In genomic region chr15:89749059-89749458, GRCh38 we compare ENCODE assay signal across 25 cellular contexts. TPM values are rescaled to one million over a fixed set of nuclear protein-coding genes. Genes with fewer than 3 reads are reported as not detected.
DNase-seq lines count a peak whose midpoint lies in the region; ATAC-seq and TF ChIP-seq lines count a peak whose summit lies in the region.
"Had no signal": no experiment of that assay in that cellular context is flagged by ENCODE, and none has a peak within 500 bp of the region (broad histone marks: within the 10 kb centered on the region; RNA-seq: fewer than 3 reads in every experiment).

No MANE protein-coding gene starts in this region.

- POLR2A ChIA-PET in activated CD4-positive, alpha-beta T cell treated with anti-CD3 and anti-CD28 coated beads for 36 hours (lab: Charles Lee): no interaction called here

- no peak for ATAC-seq in activated CD4-positive, alpha-beta T cell treated with anti-CD3 and anti-CD28 coated beads for 36 hours
- ATAC-seq in effector memory CD8-positive, alpha-beta T cell (replicated peaks): no peak
- no peak for ATAC-seq in GM18858 (IDR thresholded peaks at IDR 0.05; ENCODE audit: unreplicated experiment)
- no peak for ATAC-seq in GM18868 (IDR thresholded peaks at IDR 0.05; ENCODE audit: unreplicated experiment)

- CTCF ChIA-PET in activated CD4-positive, alpha-beta T cell treated with anti-CD3 and anti-CD28 coated beads for 36 hours (lab: Charles Lee): interaction anchor here (0.6 to 7.2 kb wide), 2 partner anchors 8 to 313 kb away, joined by 3 to 41 read pairs; no protein-coding TSS in a partner anchor

- no peaks in the 10 kb centered on the region for H3K9me3 Mint-ChIP-seq in activated CD4-positive, alpha-beta T cell treated with anti-CD3 and anti-CD28 coated beads for 36 hours (ENCODE audit: low read depth)
- H3K9me3 Mint-ChIP-seq in effector memory CD8-positive, alpha-beta T cell: no peaks in the 10 kb centered on the region

- H3K27me3 Mint-ChIP-seq in activated CD4-positive, alpha-beta T cell treated with anti-CD3 and anti-CD28 coated beads for 36 hours: peaks cover 9% of the 10 kb centered on the region
- peaks cover 0 to 6% of the 10 kb centered on the region in 2 donors for H3K27me3 Mint-ChIP-seq in effector memory CD8-positive, alpha-beta T cell

- H3K9me3 ChIP-seq in HUES6 (ENCODE audit: control insufficient read depth, insufficient read depth, low read depth, low read length): no peaks in the 10 kb centered on the region
- no peaks in the 10 kb centered on the region for H3K9me3 ChIP-seq in prostate gland
- H3K9me3 ChIP-seq: left lung, right atrium auricular region, tibial artery had no signal

- H3K27ac ChIP-seq in HUES6 (ENCODE audit: low read depth, low read length): no peak overlapping the region
- peak overlapping the region; percentile 92 to 94 for H3K27ac ChIP-seq in prostate gland
- H3K27ac ChIP-seq: left lung, right atrium auricular region, tibial artery, WERI-Rb-1 had no signal

- peak overlapping the region; percentile 68; the same call in 1 of the 2 replicates for H3K4me3 ChIP-seq in HUES6 (ENCODE audit: low read depth, low read length)
- H3K4me3 ChIP-seq in prostate gland: peak overlapping the region in 1 of 2 donors; percentile 64

- TF ChIP-seq CTCF in prostate gland (IDR thresholded peaks at IDR 0.05) (no peak), GM20000 (IDR thresholded peaks at IDR 0.05; ENCODE audit: extremely low read depth, missing control alignments) (no peak)

- H3K27me3 ChIP-seq in HUES6 (ENCODE audit: control insufficient read depth, insufficient read depth, low read length) (peaks cover 95% of the 10 kb centered on the region), prostate gland (replicated peaks; ENCODE audit: insufficient read depth) (no peaks in the 10 kb centered on the region)
- H3K27me3 ChIP-seq: right atrium auricular region had no signal

- H3K4me1 Mint-ChIP-seq in activated CD4-positive, alpha-beta T cell treated with anti-CD3 and anti-CD28 coated beads for 36 hours: peaks cover 4% of the 10 kb centered on the region
- H3K4me1 Mint-ChIP-seq in effector memory CD8-positive, alpha-beta T cell (ENCODE audit: low read depth in 2 of 2): peaks cover 5 to 6% of the 10 kb centered on the region in 2 donors

- no peak for DNase-seq in activated CD4-positive, alpha-beta T cell treated with anti-CD3 and anti-CD28 coated beads for 36 hours
- no peak for DNase-seq in activated CD4-positive, alpha-beta T cell treated with anti-CD3 and anti-CD28 coated beads for 1 hour
- no peak for DNase-seq in effector memory CD8-positive, alpha-beta T cell
- DNase-seq in prostate gland (ENCODE audit: low spot score): no peak
- no peak for DNase-seq in GM20000 (ENCODE audit: low spot score)
- DNase-seq: activated gamma-delta T cell; aorta; effector memory CD4-positive, alpha-beta T cell; GF-D8; left lung; MM.1S; NCI-H1694; NCI-H69; SHP77; stimulated activated CD4-positive, alpha-beta T cell treated with anti-CD3 and anti-CD28 coated beads, Interleukin-15, amount 100 ng/mL, for 24 hours; tibial artery; WERI-Rb-1 had no signal

- 88% methylated on average over 7 of the region's 7 CpGs for WGBS in prostate gland

- H3K9ac ChIP-seq in HUES6 (ENCODE audit: low read length): peak overlapping the region; percentile 43

- TF ChIP-seq POLR2A in prostate gland (IDR thresholded peaks at IDR 0.05): no peak

- intact Hi-C loops in activated CD4-positive, alpha-beta T cell treated with anti-CD3 and anti-CD28 coated beads for 36 hours (cut with DNase I, micrococcal nuclease): no loop called here
- intact Hi-C loops in prostate gland (cut with DNase I): loop anchor here (10.0 kb wide), 1 partner anchor 104 kb away; no protein-coding TSS in a partner anchor

- H3K27ac Mint-ChIP-seq in activated CD4-positive, alpha-beta T cell treated with anti-CD3 and anti-CD28 coated beads for 36 hours: no peak overlapping the region
- H3K27ac Mint-ChIP-seq in effector memory CD8-positive, alpha-beta T cell: no peak overlapping the region

- no peaks in the 10 kb centered on the region for H3K36me3 Mint-ChIP-seq in activated CD4-positive, alpha-beta T cell treated with anti-CD3 and anti-CD28 coated beads for 36 hours (ENCODE audit: low read depth)
- peaks cover 10% of the 10 kb centered on the region for H3K36me3 Mint-ChIP-seq in effector memory CD8-positive, alpha-beta T cell (ENCODE audit: insufficient read depth)

- H3K4me1 ChIP-seq in HUES6 (ENCODE audit: control insufficient read depth, insufficient read depth, low read length): peaks cover 38% of the 10 kb centered on the region
- peaks cover 25% of the 10 kb centered on the region for H3K4me1 ChIP-seq in prostate gland (replicated peaks)

- no peaks in the 10 kb centered on the region for H3K36me3 ChIP-seq in HUES6 (ENCODE audit: control insufficient read depth, insufficient read depth, low read length)
- H3K36me3 ChIP-seq in prostate gland: no peaks in the 10 kb centered on the region
- H3K36me3 ChIP-seq: left lung, right atrium auricular region, tibial artery, WERI-Rb-1 had no signal

- peak overlapping the region; percentile 73 for H3K4me3 Mint-ChIP-seq in activated CD4-positive, alpha-beta T cell treated with anti-CD3 and anti-CD28 coated beads for 36 hours
- H3K4me3 Mint-ChIP-seq in effector memory CD8-positive, alpha-beta T cell: peak overlapping the region; percentile 78 to 79

RNA-seq across cellular contexts. Expression of gene MESP1, which starts 2.0 kb away (rescaled TPM):
- 1 to 10 TPM; 2.9 to 4.6 TPM for total RNA-seq in activated CD4-positive, alpha-beta T cell treated with anti-CD3 and anti-CD28 coated beads for 36 hours
- total RNA-seq in prostate gland: 10 to 100 TPM; 11.5 to 67.4 TPM
- total RNA-seq: mononuclear cell had no signal

RNA-seq across cellular contexts. Expression of gene MESP2, which starts 27.1 kb away (rescaled TPM):
- under 1 TPM; 0.14 to 0.30 TPM for total RNA-seq in activated CD4-positive, alpha-beta T cell treated with anti-CD3 and anti-CD28 coated beads for 36 hours
- total RNA-seq in prostate gland: 1 to 10 TPM in 1 of 2 donors, not detected in 1; 1.4 TPM
- total RNA-seq: A172; aorta; glomerular endothelial cell; mononuclear cell; right atrium auricular region; T-helper 1 cell treated with Interleukin-12 subunit alpha and Interleukin-12 subunit beta and Interleukin-4 antibody, amounts not matched to agents 30 ng/mL and 1 ng/mL, for 36 hours had no signal

RNA-seq across cellular contexts. Expression of gene WDR93, which starts 58.4 kb away (rescaled TPM):
- not detected for total RNA-seq in activated CD4-positive, alpha-beta T cell treated with anti-CD3 and anti-CD28 coated beads for 36 hours
- total RNA-seq in prostate gland: 1 to 10 TPM in 1 of 2 donors, under 1 TPM in 1; 0.18 to 3.0 TPM
- total RNA-seq: A172; aorta; glomerular endothelial cell; mononuclear cell; T-helper 1 cell treated with Interleukin-12 subunit alpha and Interleukin-12 subunit beta and Interleukin-4 antibody, amounts not matched to agents 30 ng/mL and 1 ng/mL, for 36 hours had no signal

RNA-seq across cellular contexts. Expression of gene PEX11A, which starts 58.5 kb away (rescaled TPM):
- 1 to 10 TPM; 4.7 to 5.3 TPM for total RNA-seq in activated CD4-positive, alpha-beta T cell treated with anti-CD3 and anti-CD28 coated beads for 36 hours
- 10 to 100 TPM; 13.5 to 23.3 TPM for total RNA-seq in prostate gland
